In the genomic region with DNA sequence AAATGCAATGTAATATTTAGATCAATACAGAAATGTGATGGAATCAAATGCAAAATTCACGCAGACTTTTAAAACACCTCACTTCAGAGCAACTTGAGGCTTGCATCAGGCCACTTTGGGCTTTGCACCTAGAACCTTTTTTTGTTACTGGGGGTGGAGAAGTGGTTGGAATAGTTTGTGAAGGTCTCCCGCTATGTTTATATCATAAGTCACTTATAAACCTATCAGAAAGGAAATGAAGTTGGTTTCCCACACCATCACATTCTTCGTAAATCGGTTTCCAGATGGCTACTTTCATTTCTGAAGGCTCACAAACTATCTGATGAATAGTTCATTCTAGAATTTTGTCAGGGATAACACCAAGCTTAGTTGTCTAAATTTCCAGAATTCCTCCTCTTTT, we compare ENCODE assay signal across 7 cellular contexts.
"Had no signal": no experiment of that assay in that cellular context is flagged by ENCODE, and none has a peak within 500 bp of the region (broad histone marks: within the 10 kb centered on the region; RNA-seq: fewer than 3 reads in every experiment).

No MANE protein-coding gene starts in this region.

- H3K27ac ChIP-seq: GM23248 had no signal

- H3K4me3 ChIP-seq: GM23248, HAP-1, K562 had no signal

- H3K4me1 ChIP-seq: HAP-1 had no signal

- H3K36me3 ChIP-seq: HAP-1 had no signal

- H3K9me3 ChIP-seq: HAP-1 had no signal

- DNase-seq: GOT3, H7, HFFc6, IMR-90 had no signal
